ENCODE assay signal across 27 cellular contexts in the genomic region with DNA sequence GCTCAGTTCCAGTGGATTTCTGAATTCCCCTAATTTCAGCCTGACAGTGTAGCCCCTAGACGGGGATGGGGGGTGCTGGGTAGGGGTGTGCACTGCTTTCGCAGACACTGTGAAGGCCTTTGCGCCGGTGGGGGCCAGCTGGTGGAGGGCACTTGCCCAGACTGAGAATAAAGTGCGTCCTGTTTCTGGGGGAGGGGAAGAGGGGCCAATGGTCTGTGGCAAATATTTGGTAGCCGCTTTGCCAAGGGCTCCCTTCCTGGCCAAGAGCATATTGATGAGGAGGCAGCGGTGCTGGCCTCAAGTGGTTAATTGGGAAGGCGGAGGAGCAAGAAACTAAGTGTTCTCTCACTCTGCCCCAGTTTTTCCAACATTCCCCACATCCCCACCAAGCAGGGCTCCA. TPM values are rescaled to one million over a fixed set of nuclear protein-coding genes. Genes with fewer than 3 reads are reported as not detected.
DNase-seq lines count a peak whose midpoint lies in the region; ATAC-seq lines count a peak whose summit lies in the region.
"Had no signal": no experiment of that assay in that cellular context is flagged by ENCODE, and none has a peak within 500 bp of the region (broad histone marks: within the 10 kb centered on the region; RNA-seq: fewer than 3 reads in every experiment).

No MANE protein-coding gene starts in this region.

- no peak overlapping the region for H3K4me3 Mint-ChIP-seq in activated naive CD8-positive, alpha-beta T cell treated with anti-CD3 and anti-CD28 coated beads, Interleukin-2, amount 50 U/mL, for 24 hours
- H3K4me3 Mint-ChIP-seq in activated T-cell treated with anti-CD3 and anti-CD28 coated beads, Interleukin-2, amount 50 U/mL, for 4 hours, result no peak overlapping the region
- H3K4me3 Mint-ChIP-seq: activated naive CD4-positive, alpha-beta T cell treated with anti-CD3 and anti-CD28 coated beads for 36 hours; activated T-cell treated with anti-CD3 and anti-CD28 coated beads, Interleukin-2, amount 50 U/mL, for 24 hours; CD8-positive, alpha-beta memory T cell; memory B cell; naive thymus-derived CD8-positive, alpha-beta T cell had no signal

- H3K9me3 Mint-ChIP-seq in activated naive CD8-positive, alpha-beta T cell treated with anti-CD3 and anti-CD28 coated beads, Interleukin-2, amount 50 U/mL, for 24 hours, result no peaks in the 10 kb centered on the region
- no peaks in the 10 kb centered on the region for H3K9me3 Mint-ChIP-seq in activated T-cell treated with anti-CD3 and anti-CD28 coated beads, Interleukin-2, amount 50 U/mL, for 4 hours
- H3K9me3 Mint-ChIP-seq: activated naive CD4-positive, alpha-beta T cell treated with anti-CD3 and anti-CD28 coated beads for 36 hours; activated T-cell treated with anti-CD3 and anti-CD28 coated beads, Interleukin-2, amount 50 U/mL, for 24 hours; memory B cell had no signal

- no peak overlapping the region for H3K9ac ChIP-seq in iPS-18a (ENCODE audit: low read length)

- intact Hi-C loops in cardiac septum (cut with DNase I) (no loop called here), Right ventricle myocardium inferior (cut with DNase I) (no loop called here)

- ATAC-seq in Right ventricle myocardium inferior (no peak), GM21717 (IDR thresholded peaks at IDR 0.05; ENCODE audit: unreplicated experiment) (no peak), HG03378 (IDR thresholded peaks at IDR 0.05; ENCODE audit: unreplicated experiment) (no peak)
- no peak for ATAC-seq in activated naive CD8-positive, alpha-beta T cell treated with anti-CD3 and anti-CD28 coated beads, Interleukin-2, amount 50 U/mL, for 24 hours
- ATAC-seq in activated T-cell treated with anti-CD3 and anti-CD28 coated beads, Interleukin-2, amount 50 U/mL, for 4 hours, result no peak
- ATAC-seq: naive thymus-derived CD8-positive, alpha-beta T cell; pancreas; right lobe of liver had no signal

- peak overlapping the region; percentile 56 for H3K4me3 ChIP-seq in iPS-18a (ENCODE audit: low read length)
- H3K4me3 ChIP-seq: pancreas, SJSA1 had no signal

- DNase-seq in cardiac septum (ENCODE audit: low spot score) (peak; percentile 57), Right ventricle myocardium inferior (ENCODE audit: missing footprints) (no peak), putamen (ENCODE audit: low spot score) (peak; percentile 39)
- no peak for DNase-seq in activated naive CD8-positive, alpha-beta T cell treated with anti-CD3 and anti-CD28 coated beads, Interleukin-2, amount 50 U/mL, for 24 hours
- no peak for DNase-seq in activated T-cell treated with anti-CD3 and anti-CD28 coated beads, Interleukin-2, amount 50 U/mL, for 4 hours
- DNase-seq: 8988T; activated CD8-positive, alpha-beta memory T cell treated with anti-CD3 and anti-CD28 coated beads for 24 hours; activated naive CD4-positive, alpha-beta T cell treated with anti-CD3 and anti-CD28 coated beads for 36 hours; activated T-cell treated with anti-CD3 and anti-CD28 coated beads, Interleukin-2, amount 50 U/mL, for 24 hours; CD8-positive, alpha-beta memory T cell; cerebellar nuclear complex; DMS153; effector CD8-positive, alpha-beta T cell; GDM1; naive thymus-derived CD8-positive, alpha-beta T cell; NCI-H1092; NCI-H2029; NCI-H446; pancreas; right lobe of liver; T-helper 1 cell had no signal

- H3K36me3 Mint-ChIP-seq in activated naive CD8-positive, alpha-beta T cell treated with anti-CD3 and anti-CD28 coated beads, Interleukin-2, amount 50 U/mL, for 24 hours (ENCODE audit: low read depth), result no peaks in the 10 kb centered on the region
- H3K36me3 Mint-ChIP-seq in activated T-cell treated with anti-CD3 and anti-CD28 coated beads, Interleukin-2, amount 50 U/mL, for 4 hours (ENCODE audit: insufficient read depth), result no peaks in the 10 kb centered on the region
- H3K36me3 Mint-ChIP-seq: CD8-positive, alpha-beta memory T cell; memory B cell; naive thymus-derived CD8-positive, alpha-beta T cell had no signal

- peaks cover 15% of the 10 kb centered on the region for H3K4me1 ChIP-seq in iPS-18a (ENCODE audit: control insufficient read depth, low read depth, low read length)
- H3K4me1 ChIP-seq: pancreas, right lobe of liver had no signal

- no peaks in the 10 kb centered on the region for H3K4me1 Mint-ChIP-seq in activated naive CD8-positive, alpha-beta T cell treated with anti-CD3 and anti-CD28 coated beads, Interleukin-2, amount 50 U/mL, for 24 hours
- no peaks in the 10 kb centered on the region for H3K4me1 Mint-ChIP-seq in activated T-cell treated with anti-CD3 and anti-CD28 coated beads, Interleukin-2, amount 50 U/mL, for 4 hours (ENCODE audit: low read depth)
- H3K4me1 Mint-ChIP-seq: CD8-positive, alpha-beta memory T cell had no signal

- H3K27ac Mint-ChIP-seq in activated naive CD8-positive, alpha-beta T cell treated with anti-CD3 and anti-CD28 coated beads, Interleukin-2, amount 50 U/mL, for 24 hours, result no peak overlapping the region
- H3K27ac Mint-ChIP-seq: activated naive CD4-positive, alpha-beta T cell treated with anti-CD3 and anti-CD28 coated beads for 36 hours; activated T-cell treated with anti-CD3 and anti-CD28 coated beads, Interleukin-2, amount 50 U/mL, for 24 hours; CD8-positive, alpha-beta memory T cell; memory B cell; naive thymus-derived CD8-positive, alpha-beta T cell had no signal

- H3K36me3 ChIP-seq in iPS-18a (ENCODE audit: control insufficient read depth, low read depth, low read length), result no peaks in the 10 kb centered on the region
- H3K36me3 ChIP-seq: pancreas, right lobe of liver, SJSA1 had no signal

- peaks cover 51% of the 10 kb centered on the region for H3K27me3 ChIP-seq in iPS-18a (ENCODE audit: control insufficient read depth, insufficient read depth, low read length)

- no peaks in the 10 kb centered on the region for H3K9me3 ChIP-seq in iPS-18a (ENCODE audit: control insufficient read depth, low read depth, low read length)
- H3K9me3 ChIP-seq: pancreas, right lobe of liver, SJSA1 had no signal

- H3K27me3 Mint-ChIP-seq in activated naive CD8-positive, alpha-beta T cell treated with anti-CD3 and anti-CD28 coated beads, Interleukin-2, amount 50 U/mL, for 24 hours, result peaks cover 41% of the 10 kb centered on the region
- peaks cover 40% of the 10 kb centered on the region for H3K27me3 Mint-ChIP-seq in activated T-cell treated with anti-CD3 and anti-CD28 coated beads, Interleukin-2, amount 50 U/mL, for 4 hours (ENCODE audit: low read depth)

- no peak overlapping the region for H3K27ac ChIP-seq in iPS-18a (ENCODE audit: low read length)
- H3K27ac ChIP-seq: pancreas, right lobe of liver, SJSA1 had no signal

RNA-seq across cellular contexts. Expression of gene CXCL14, which starts 1.4 kb away (rescaled TPM):
- total RNA-seq in cardiac septum (1.2 TPM), Right ventricle myocardium inferior (1.8 TPM)
- not detected for total RNA-seq in activated T-cell treated with anti-CD3 and anti-CD28 coated beads, Interleukin-2, amount 50 U/mL, for 4 hours
- total RNA-seq: activated naive CD4-positive, alpha-beta T cell treated with anti-CD3 and anti-CD28 coated beads for 36 hours; CD8-positive, alpha-beta memory T cell; LHCN-M2; naive thymus-derived CD8-positive, alpha-beta T cell had no signal

RNA-seq across cellular contexts. Expression of gene NEUROG1, which starts 41.7 kb away (rescaled TPM):
- total RNA-seq in cardiac septum (not detected), Right ventricle myocardium inferior (not detected)
- not detected for total RNA-seq in activated T-cell treated with anti-CD3 and anti-CD28 coated beads, Interleukin-2, amount 50 U/mL, for 4 hours
- total RNA-seq: activated naive CD4-positive, alpha-beta T cell treated with anti-CD3 and anti-CD28 coated beads for 36 hours; CD8-positive, alpha-beta memory T cell; LHCN-M2; naive thymus-derived CD8-positive, alpha-beta T cell; pancreas; right lobe of liver; SJSA1 had no signal

Comparison
In these comparisons a context has a peak if more than half of its experiments do, and no peak if none do; other contexts are left out.
1. DNase-seq: peak in cardiac septum (single experiment) and putamen (single experiment); none in Right ventricle myocardium inferior (single experiment), activated naive CD8-positive, alpha-beta T cell treated with anti-CD3 and anti-CD28 coated beads, Interleukin-2, amount 50 U/mL, for 24 hours (single experiment) and activated T-cell treated with anti-CD3 and anti-CD28 coated beads, Interleukin-2, amount 50 U/mL, for 4 hours (single experiment).